11 cellular contexts compared by ENCODE assay signal in the genomic region with DNA sequence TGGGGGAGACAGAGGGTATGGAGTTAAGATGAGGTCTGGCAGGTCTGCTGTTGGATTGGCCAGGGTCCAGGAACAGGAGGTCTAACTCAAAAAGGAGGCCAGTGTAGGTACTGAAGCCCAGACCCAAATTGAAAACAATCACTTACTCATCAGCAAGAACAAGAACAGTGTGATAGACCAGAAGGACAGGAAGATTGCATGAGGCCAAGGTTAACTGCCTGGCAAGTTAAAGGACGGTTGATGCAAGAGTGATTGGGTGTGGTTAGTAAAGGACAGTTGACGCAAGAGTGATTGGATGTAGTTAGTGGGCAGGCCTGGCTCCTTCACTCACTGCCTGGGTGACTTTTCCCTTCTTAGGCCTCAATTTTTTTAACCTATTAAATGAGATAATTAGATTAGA.
DNase-seq lines count a peak whose midpoint lies in the region; ATAC-seq and TF ChIP-seq lines count a peak whose summit lies in the region.
"Had no signal": no experiment of that assay in that cellular context is flagged by ENCODE, and none has a peak within 500 bp of the region (broad histone marks: within the 10 kb centered on the region; RNA-seq: fewer than 3 reads in every experiment).

No MANE protein-coding gene starts in this region.

- no peaks in the 10 kb centered on the region for H3K27me3 ChIP-seq in right lobe of liver
- no peaks in the 10 kb centered on the region for H3K27me3 ChIP-seq in heart right ventricle

- intact Hi-C loops in right lobe of liver (cut with DNase I): no loop called here
- intact Hi-C loops in heart right ventricle (cut with DNase I): loop anchor here in 1 of 10 donors (10.0 kb wide), 1 partner anchor 87 kb away; no protein-coding TSS in a partner anchor

- ATAC-seq in GM19043 (IDR thresholded peaks at IDR 0.05; ENCODE audit: low read depth, unreplicated experiment) (peak; percentile 20), GM21825 (IDR thresholded peaks at IDR 0.05; ENCODE audit: unreplicated experiment) (peak; percentile 20), HG03354 (IDR thresholded peaks at IDR 0.05; ENCODE audit: poor library complexity, severe bottlenecking, unreplicated experiment) (peak; percentile 19), right lobe of liver (no peak), heart right ventricle (no peak)

- H3K9me3 ChIP-seq in right lobe of liver (no peaks in the 10 kb centered on the region), heart right ventricle (peaks cover 0 to 18% (median 0%) of the 10 kb centered on the region in 11 donors)

- H3K27ac ChIP-seq in right lobe of liver: no peak overlapping the region
- peak overlapping the region in 3 of 10 donors; percentile 2 to 56 (median 2) for H3K27ac ChIP-seq in heart right ventricle

- H3K4me3 ChIP-seq in epithelial cell of esophagus (ENCODE audit: low read length) (no peak overlapping the region), right lobe of liver (no peak overlapping the region), heart right ventricle (no peak overlapping the region)

- TF ChIP-seq CTCF in epithelial cell of esophagus (IDR thresholded peaks at IDR 0.05; ENCODE audit: insufficient read depth, low read depth, low read length, missing control alignments) (no peak), right lobe of liver (IDR thresholded peaks at IDR 0.05) (no peak), heart right ventricle (IDR thresholded peaks at IDR 0.05) (no peak)

- H3K36me3 ChIP-seq in right lobe of liver (no peaks in the 10 kb centered on the region), heart right ventricle (no peaks in the 10 kb centered on the region)

- no peaks in the 10 kb centered on the region for H3K4me1 ChIP-seq in right lobe of liver
- peaks cover 4 to 80% (median 44%) of the 10 kb centered on the region in 9 donors for H3K4me1 ChIP-seq in heart right ventricle

- no peak for TF ChIP-seq POLR2A in right lobe of liver (IDR thresholded peaks at IDR 0.05)

- DNase-seq in epithelial cell of esophagus (ENCODE audit: low read depth) (peak; percentile 7), right lobe of liver (no peak), AG08396 (ENCODE audit: low spot score) (no peak), heart right ventricle (no peak)
- no peak for DNase-seq in activated naive CD4-positive, alpha-beta T cell treated with Interleukin-2 at 50 U/mL for 16 hours
- DNase-seq: CD4-positive, alpha-beta T cell; midbrain; NCI-H226 had no signal

- WGBS in right lobe of liver (ENCODE audit: insufficient coverage, low coverage, low lambda C conversion rate, missing lambda C conversion rate): 59% methylated on average over 2 of the region's 2 CpGs
- WGBS in heart right ventricle, 2 donors: 66 to 85% methylated on average over 2 of the region's 2 CpGs

Comparison
In these comparisons a context has a peak if more than half of its experiments do, and no peak if none do; other contexts are left out.
1. ATAC-seq: peak in GM19043 (single experiment), GM21825 (single experiment) and HG03354 (single experiment); none in right lobe of liver (0 of 4) and heart right ventricle (0 of 8).